Comparison of ENCODE assay signal across 8 cellular contexts in genomic region chr11:94519478-94520084, GRCh38. TPM values are rescaled to one million over a fixed set of nuclear protein-coding genes. Genes with fewer than 3 reads are reported as not detected.
DNase-seq lines count a peak whose midpoint lies in the region; ATAC-seq and TF ChIP-seq lines count a peak whose summit lies in the region.

No MANE protein-coding gene starts in this region.

- peak; percentile 14 for TF ChIP-seq CTCF in mucosa of descending colon (IDR thresholded peaks at IDR 0.05)

- H3K4me3 ChIP-seq in mucosa of descending colon, result no peak overlapping the region

- DNase-seq in DMS114 treated with DMSO at 0.1 percent for 48 hours (lab: John Stamatoyannopoulos, UW; ENCODE audit: unreplicated experiment), result peak; percentile 31
- DNase-seq in NCI-H69 (lab: John Stamatoyannopoulos, UW), result peak; percentile 58
- DNase-seq in cerebellum (ENCODE audit: low spot score), result peak; percentile 41
- DNase-seq in mucosa of descending colon, result peak in 1 of 3 donors; percentile 58

- H3K4me1 ChIP-seq in mucosa of descending colon (ENCODE audit: low read depth), result no peaks in the 10 kb centered on the region

- no peaks in the 10 kb centered on the region for H3K9me3 ChIP-seq in mucosa of descending colon

- peak; percentile 63 for ATAC-seq in GM21528 (IDR thresholded peaks at IDR 0.05; ENCODE audit: low FRiP score, unreplicated experiment)
- ATAC-seq in mucosa of descending colon, result peak; percentile 54
- ATAC-seq in HG02759 (IDR thresholded peaks at IDR 0.05; ENCODE audit: unreplicated experiment), result no peak
- ATAC-seq in HG02852 (IDR thresholded peaks at IDR 0.05; ENCODE audit: unreplicated experiment), result no peak
- ATAC-seq in HG03457 (IDR thresholded peaks at IDR 0.05; ENCODE audit: unreplicated experiment), result no peak

- H3K36me3 ChIP-seq in mucosa of descending colon (ENCODE audit: low read depth), result no peaks in the 10 kb centered on the region

- intact Hi-C loops in mucosa of descending colon (cut with DNase I, micrococcal nuclease), result loop anchor here (5.0 to 10.0 kb wide), 2 partner anchors 83 to 375 kb away; no protein-coding TSS in a partner anchor

RNA-seq across cellular contexts. Expression of gene C11orf97, which starts 7.3 kb away (rescaled TPM):
- total RNA-seq in cerebellum (not detected), mucosa of descending colon (not detected)

RNA-seq across cellular contexts. Expression of gene FUT4, which starts 24.1 kb away (rescaled TPM):
- 5.9 TPM for total RNA-seq in cerebellum
- total RNA-seq in mucosa of descending colon, result 10 to 100 TPM; 13.9 to 23.5 (median 21.9) TPM

RNA-seq across cellular contexts. Expression of gene ANKRD49, which starts 25.8 kb away (rescaled TPM):
- total RNA-seq in cerebellum, result 14.8 TPM
- 10 to 100 TPM; 15.1 to 17.9 (median 16.3) TPM for total RNA-seq in mucosa of descending colon

RNA-seq across cellular contexts. Expression of gene MRE11, which starts 25.9 kb away (rescaled TPM):
- total RNA-seq in cerebellum (28.7 TPM), mucosa of descending colon (10 to 100 TPM; 15.3 to 18.0 (median 16.9) TPM)

RNA-seq across cellular contexts. Expression of gene PIWIL4, which starts 47.6 kb away (rescaled TPM):
- total RNA-seq in cerebellum, result 3.6 TPM
- 10 to 100 TPM in 1 of 3 donors, 1 to 10 TPM in 2; 5.0 to 11.5 (median 5.9) TPM for total RNA-seq in mucosa of descending colon

Comparison
In these comparisons a context has a peak if more than half of its experiments do, and no peak if none do; other contexts are left out.
1. ATAC-seq: peak in GM21528 (single experiment) and mucosa of descending colon (single experiment); none in HG02759 (single experiment), HG02852 (single experiment) and HG03457 (single experiment).